1 cellular context compared by ENCODE assay signal in genomic region chr6:42947950-42948349, GRCh38.
TF ChIP-seq lines count a peak whose summit lies in the region.

No MANE protein-coding gene starts in this region.

TF ChIP-seq in GM12878, 131 proteins besides CTCF, POLR2A, EP300 and RAD21:
- TF ChIP-seq POLR2AphosphoS2 (IDR thresholded peaks at IDR 0.05; ENCODE audit: low read depth, low read length) = no peak
- no peak for TF ChIP-seq ZBTB33 (IDR thresholded peaks at IDR 0.05)
- no peak for TF ChIP-seq CUX1 (IDR thresholded peaks at IDR 0.05; ENCODE audit: insufficient replicate concordance, low read depth, low read length)
- no peak for TF ChIP-seq USF2 (IDR thresholded peaks at IDR 0.05; ENCODE audit: borderline replicate concordance, low read depth, low read length)
- TF ChIP-seq SMC3 (IDR thresholded peaks at IDR 0.05; ENCODE audit: borderline replicate concordance, low read length) = no peak
- no peak for TF ChIP-seq NR2C1 (IDR thresholded peaks at IDR 0.05)
- TF ChIP-seq MTA3 (IDR thresholded peaks at IDR 0.05; ENCODE audit: borderline replicate concordance, low read length) = no peak
- TF ChIP-seq MXI1 (IDR thresholded peaks at IDR 0.05; ENCODE audit: low read depth, low read length) = no peak
- no peak for TF ChIP-seq E2F8 (IDR thresholded peaks at IDR 0.05; ENCODE audit: low read depth, partially characterized antibody)
- TF ChIP-seq ZNF687 (IDR thresholded peaks at IDR 0.05) = no peak
- no peak for TF ChIP-seq POU2F2 (IDR thresholded peaks at IDR 0.05; ENCODE audit: borderline replicate concordance, low read depth, low read length)
- TF ChIP-seq LARP7 (IDR thresholded peaks at IDR 0.05) = no peak
- no peak for TF ChIP-seq SREBF2 (IDR thresholded peaks at IDR 0.05; ENCODE audit: low read length)
- TF ChIP-seq TAF1 (IDR thresholded peaks at IDR 0.05; ENCODE audit: borderline replicate concordance, low read depth, low read length) = no peak
- no peak for TF ChIP-seq ZBED1 (IDR thresholded peaks at IDR 0.05; ENCODE audit: borderline replicate concordance)
- no peak for TF ChIP-seq NFXL1 (IDR thresholded peaks at IDR 0.05; ENCODE audit: borderline replicate concordance)
- TF ChIP-seq RB1 (IDR thresholded peaks at IDR 0.05; ENCODE audit: borderline replicate concordance) = no peak
- TF ChIP-seq PML (IDR thresholded peaks at IDR 0.05; ENCODE audit: low read length) = no peak
